ENCODE assay signal across 1 cellular context in the genomic region with DNA sequence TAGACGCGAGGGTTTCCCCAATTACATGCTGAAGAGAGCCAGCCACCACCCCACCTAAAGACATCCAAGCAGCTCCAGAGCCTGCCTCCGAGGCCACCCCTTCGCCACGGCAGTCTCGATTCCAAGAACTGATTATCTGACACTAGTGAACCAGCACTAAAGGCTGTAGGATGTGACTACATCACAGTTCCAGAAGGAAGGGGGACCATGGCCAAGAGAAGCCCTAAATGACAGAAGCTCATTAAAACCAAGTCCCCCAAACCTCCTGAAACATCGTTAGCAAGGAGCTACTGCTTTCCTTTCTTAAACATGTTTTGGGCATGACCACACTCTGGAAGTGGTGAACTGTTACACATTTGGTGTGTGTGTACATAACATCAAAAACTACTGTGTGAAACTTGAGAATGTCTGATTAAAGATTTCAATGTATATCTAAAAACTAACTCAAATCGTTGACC.
TF ChIP-seq lines count a peak whose summit lies in the region.

No MANE protein-coding gene starts in this region.

TF ChIP-seq in SK-N-SH treated with all-trans-retinoic acid at 6 μM for 48 hours, 23 proteins besides CTCF, POLR2A, EP300 and RAD21 (continued from another document):
- TF ChIP-seq TSHZ2 (CRISPR knock-in tag; IDR thresholded peaks at IDR 0.05), result no peak
- TF ChIP-seq ZFP3 (CRISPR knock-in tag; IDR thresholded peaks at IDR 0.05), result no peak
- TF ChIP-seq ARNTL (CRISPR knock-in tag; IDR thresholded peaks at IDR 0.05; ENCODE audit: borderline replicate concordance, low read depth), result no peak
- TF ChIP-seq CSDC2 (CRISPR knock-in tag; IDR thresholded peaks at IDR 0.05), result no peak
- no peak for TF ChIP-seq ZNF70 (CRISPR knock-in tag; IDR thresholded peaks at IDR 0.05)
